ENCODE assay signal across 8 cellular contexts in genomic region chr19:48364564-48365363, GRCh38. TPM values are rescaled to one million over a fixed set of nuclear protein-coding genes. Genes with fewer than 3 reads are reported as not detected.
DNase-seq lines count a peak whose midpoint lies in the region; ATAC-seq and TF ChIP-seq lines count a peak whose summit lies in the region.

No MANE protein-coding gene starts in this region.

- TF ChIP-seq EP300 in tibial nerve (IDR thresholded peaks at IDR 0.05): no peak

- WGBS in right lobe of liver (ENCODE audit: insufficient coverage, low coverage, low lambda C conversion rate, missing lambda C conversion rate): 53% methylated on average over 10 of the region's 12 CpGs
- 56 to 58% methylated on average over 9 to 12 of the region's 12 CpGs for WGBS in tibial nerve, 2 donors

- H3K9me3 ChIP-seq in right lobe of liver (no peaks in the 10 kb centered on the region), tibial nerve (no peaks in the 10 kb centered on the region)

- H3K4me3 Mint-ChIP-seq in activated T-cell treated with anti-CD3 and anti-CD28 coated beads, Interleukin-2, amount 50 U/mL, for 72 hours: peak overlapping the region; percentile 91 to 93

- TF ChIP-seq CTCF in right lobe of liver (IDR thresholded peaks at IDR 0.05) (no peak), tibial nerve (IDR thresholded peaks at IDR 0.05) (no peak)

- intact Hi-C loops in right lobe of liver (cut with DNase I): no loop called here

- DNase-seq in activated T-cell treated with anti-CD3 and anti-CD28 coated beads, Interleukin-2, amount 50 U/mL, for 72 hours: no peak
- DNase-seq in activated T-cell treated with anti-CD3 and anti-CD28 coated beads for 4 hours: no peak
- DNase-seq in right lobe of liver: peak in 1 of 3 donors; percentile 54
- no peak for DNase-seq in tibial nerve (ENCODE audit: low spot score in 2 of 2)
- no peak for DNase-seq in NCI-H2029 (lab: John Stamatoyannopoulos, UW)
- no peak for DNase-seq in Kasumi-1 (lab: John Stamatoyannopoulos, UW)

- peak overlapping the region; percentile 87 for H3K27ac Mint-ChIP-seq in activated T-cell treated with anti-CD3 and anti-CD28 coated beads, Interleukin-2, amount 50 U/mL, for 72 hours

- H3K4me1 ChIP-seq in right lobe of liver: peaks cover 0 to 3% (median 0%) of the 10 kb centered on the region in 4 donors
- peaks cover 0 to 15% (median 5%) of the 10 kb centered on the region in 4 donors for H3K4me1 ChIP-seq in tibial nerve

- H3K9me3 Mint-ChIP-seq in activated T-cell treated with anti-CD3 and anti-CD28 coated beads, Interleukin-2, amount 50 U/mL, for 72 hours: no peaks in the 10 kb centered on the region

- H3K36me3 Mint-ChIP-seq in activated T-cell treated with anti-CD3 and anti-CD28 coated beads, Interleukin-2, amount 50 U/mL, for 72 hours (ENCODE audit: insufficient read depth in 2 of 2): peaks cover 0 to 1% of the 10 kb centered on the region in 2 donors

- H3K27ac ChIP-seq in angular gyrus (ENCODE audit: low read depth, low read length) (peak overlapping the region; percentile 99), right lobe of liver (no peak overlapping the region), tibial nerve (peak overlapping the region; percentile 45 to 99 (median 94))

- no peaks in the 10 kb centered on the region for H3K27me3 Mint-ChIP-seq in activated T-cell treated with anti-CD3 and anti-CD28 coated beads, Interleukin-2, amount 50 U/mL, for 72 hours (ENCODE audit: low read depth)

- H3K27me3 ChIP-seq in right lobe of liver: no peaks in the 10 kb centered on the region
- H3K27me3 ChIP-seq in tibial nerve: no peaks in the 10 kb centered on the region

- TF ChIP-seq POLR2A in right lobe of liver (IDR thresholded peaks at IDR 0.05): no peak
- no peak for TF ChIP-seq POLR2A in tibial nerve (IDR thresholded peaks at IDR 0.05)

- peak overlapping the region; percentile 27 to 65 (median 63) for H3K4me3 ChIP-seq in right lobe of liver
- H3K4me3 ChIP-seq in tibial nerve: peak overlapping the region; percentile 30 to 84 (median 73)

- H3K36me3 ChIP-seq in right lobe of liver: no peaks in the 10 kb centered on the region
- peaks cover 0 to 12% (median 0%) of the 10 kb centered on the region in 3 donors for H3K36me3 ChIP-seq in tibial nerve

- ATAC-seq in activated T-cell treated with anti-CD3 and anti-CD28 coated beads, Interleukin-2, amount 50 U/mL, for 72 hours (replicated peaks in 1 of 2): no peak
- ATAC-seq in right lobe of liver: no peak
- ATAC-seq in HG02763 (IDR thresholded peaks at IDR 0.05; ENCODE audit: unreplicated experiment): no peak

- H3K4me1 Mint-ChIP-seq in activated T-cell treated with anti-CD3 and anti-CD28 coated beads, Interleukin-2, amount 50 U/mL, for 72 hours (ENCODE audit: low read depth): peaks cover 13% of the 10 kb centered on the region

RNA-seq across cellular contexts. Expression of gene SYNGR4, which starts 0.6 kb away (rescaled TPM):
- under 1 TPM; 0.25 to 0.34 TPM for total RNA-seq in activated T-cell treated with anti-CD3 and anti-CD28 coated beads, Interleukin-2, amount 50 U/mL, for 72 hours
- total RNA-seq in right lobe of liver (under 1 TPM in 1 of 6 experiments, not detected in 5; 0.80 TPM), tibial nerve (not detected)

RNA-seq across cellular contexts. Expression of gene TMEM143, which starts 1.0 kb away (rescaled TPM):
- total RNA-seq in activated T-cell treated with anti-CD3 and anti-CD28 coated beads, Interleukin-2, amount 50 U/mL, for 72 hours: 10 to 100 TPM; 20.9 to 26.2 TPM
- total RNA-seq in right lobe of liver (10 to 100 TPM in 3 of 6 experiments, 1 to 10 TPM in 3; 6.5 to 15.1 (median 9.8) TPM), tibial nerve (10 to 100 TPM in 2 of 4 donors, 1 to 10 TPM in 2; 8.3 to 14.4 (median 10.2) TPM)

RNA-seq across cellular contexts. Expression of gene KDELR1, which starts 26.6 kb away (rescaled TPM):
- 100 to 1,000 TPM; 101 to 103 TPM for total RNA-seq in activated T-cell treated with anti-CD3 and anti-CD28 coated beads, Interleukin-2, amount 50 U/mL, for 72 hours
- total RNA-seq in right lobe of liver (10 to 100 TPM; 69.1 to 83.1 (median 77.1) TPM), tibial nerve (10 to 100 TPM; 51.3 to 78.6 (median 65.8) TPM)

RNA-seq across cellular contexts. Expression of gene GRIN2D, which starts 28.7 kb away (rescaled TPM):
- under 1 TPM; 0.39 to 0.46 TPM for total RNA-seq in activated T-cell treated with anti-CD3 and anti-CD28 coated beads, Interleukin-2, amount 50 U/mL, for 72 hours
- total RNA-seq in right lobe of liver (under 1 TPM; 0.09 to 0.29 (median 0.22) TPM), tibial nerve (under 1 TPM; 0.42 to 0.90 (median 0.51) TPM)

RNA-seq across cellular contexts. Expression of gene EMP3, which starts 39.4 kb away (rescaled TPM):
- total RNA-seq in activated T-cell treated with anti-CD3 and anti-CD28 coated beads, Interleukin-2, amount 50 U/mL, for 72 hours: 100 to 1,000 TPM; 150 to 174 TPM
- total RNA-seq in right lobe of liver (10 to 100 TPM in 1 of 6 experiments, 1 to 10 TPM in 5; 2.8 to 14.2 (median 5.6) TPM), tibial nerve (10 to 100 TPM; 22.2 to 52.5 (median 33.3) TPM)

Comparison
In these comparisons a context has a peak if more than half of its experiments do, and no peak if none do; other contexts are left out.
1. H3K27ac ChIP-seq: peak in angular gyrus (single experiment) and tibial nerve (4 of 4); none in right lobe of liver (0 of 3).